1 cellular context compared by ENCODE assay signal in the genomic region with DNA sequence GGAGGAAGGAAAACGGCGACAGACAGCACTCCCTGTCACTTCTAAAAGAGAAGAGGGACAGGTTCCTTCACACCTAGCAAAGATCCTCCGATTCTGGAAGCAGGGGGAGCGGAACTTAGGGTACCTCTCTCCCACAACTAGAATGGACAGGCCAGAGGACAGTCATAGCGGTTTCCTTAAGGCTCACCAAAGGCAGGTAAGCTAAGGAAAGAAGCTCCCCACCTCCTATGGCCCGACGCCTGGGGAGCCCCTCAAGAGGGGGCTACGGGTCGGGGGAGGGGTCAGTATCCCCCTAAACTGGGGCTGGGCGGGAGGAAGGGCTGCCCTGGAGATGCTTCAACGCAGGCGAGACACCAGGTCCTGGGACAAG.
TF ChIP-seq lines count a peak whose summit lies in the region.

No MANE protein-coding gene starts in this region.

TF ChIP-seq in K562, 482 proteins besides CTCF, POLR2A, EP300 and RAD21 (continued from another document):
- TF ChIP-seq, protein P1, sequence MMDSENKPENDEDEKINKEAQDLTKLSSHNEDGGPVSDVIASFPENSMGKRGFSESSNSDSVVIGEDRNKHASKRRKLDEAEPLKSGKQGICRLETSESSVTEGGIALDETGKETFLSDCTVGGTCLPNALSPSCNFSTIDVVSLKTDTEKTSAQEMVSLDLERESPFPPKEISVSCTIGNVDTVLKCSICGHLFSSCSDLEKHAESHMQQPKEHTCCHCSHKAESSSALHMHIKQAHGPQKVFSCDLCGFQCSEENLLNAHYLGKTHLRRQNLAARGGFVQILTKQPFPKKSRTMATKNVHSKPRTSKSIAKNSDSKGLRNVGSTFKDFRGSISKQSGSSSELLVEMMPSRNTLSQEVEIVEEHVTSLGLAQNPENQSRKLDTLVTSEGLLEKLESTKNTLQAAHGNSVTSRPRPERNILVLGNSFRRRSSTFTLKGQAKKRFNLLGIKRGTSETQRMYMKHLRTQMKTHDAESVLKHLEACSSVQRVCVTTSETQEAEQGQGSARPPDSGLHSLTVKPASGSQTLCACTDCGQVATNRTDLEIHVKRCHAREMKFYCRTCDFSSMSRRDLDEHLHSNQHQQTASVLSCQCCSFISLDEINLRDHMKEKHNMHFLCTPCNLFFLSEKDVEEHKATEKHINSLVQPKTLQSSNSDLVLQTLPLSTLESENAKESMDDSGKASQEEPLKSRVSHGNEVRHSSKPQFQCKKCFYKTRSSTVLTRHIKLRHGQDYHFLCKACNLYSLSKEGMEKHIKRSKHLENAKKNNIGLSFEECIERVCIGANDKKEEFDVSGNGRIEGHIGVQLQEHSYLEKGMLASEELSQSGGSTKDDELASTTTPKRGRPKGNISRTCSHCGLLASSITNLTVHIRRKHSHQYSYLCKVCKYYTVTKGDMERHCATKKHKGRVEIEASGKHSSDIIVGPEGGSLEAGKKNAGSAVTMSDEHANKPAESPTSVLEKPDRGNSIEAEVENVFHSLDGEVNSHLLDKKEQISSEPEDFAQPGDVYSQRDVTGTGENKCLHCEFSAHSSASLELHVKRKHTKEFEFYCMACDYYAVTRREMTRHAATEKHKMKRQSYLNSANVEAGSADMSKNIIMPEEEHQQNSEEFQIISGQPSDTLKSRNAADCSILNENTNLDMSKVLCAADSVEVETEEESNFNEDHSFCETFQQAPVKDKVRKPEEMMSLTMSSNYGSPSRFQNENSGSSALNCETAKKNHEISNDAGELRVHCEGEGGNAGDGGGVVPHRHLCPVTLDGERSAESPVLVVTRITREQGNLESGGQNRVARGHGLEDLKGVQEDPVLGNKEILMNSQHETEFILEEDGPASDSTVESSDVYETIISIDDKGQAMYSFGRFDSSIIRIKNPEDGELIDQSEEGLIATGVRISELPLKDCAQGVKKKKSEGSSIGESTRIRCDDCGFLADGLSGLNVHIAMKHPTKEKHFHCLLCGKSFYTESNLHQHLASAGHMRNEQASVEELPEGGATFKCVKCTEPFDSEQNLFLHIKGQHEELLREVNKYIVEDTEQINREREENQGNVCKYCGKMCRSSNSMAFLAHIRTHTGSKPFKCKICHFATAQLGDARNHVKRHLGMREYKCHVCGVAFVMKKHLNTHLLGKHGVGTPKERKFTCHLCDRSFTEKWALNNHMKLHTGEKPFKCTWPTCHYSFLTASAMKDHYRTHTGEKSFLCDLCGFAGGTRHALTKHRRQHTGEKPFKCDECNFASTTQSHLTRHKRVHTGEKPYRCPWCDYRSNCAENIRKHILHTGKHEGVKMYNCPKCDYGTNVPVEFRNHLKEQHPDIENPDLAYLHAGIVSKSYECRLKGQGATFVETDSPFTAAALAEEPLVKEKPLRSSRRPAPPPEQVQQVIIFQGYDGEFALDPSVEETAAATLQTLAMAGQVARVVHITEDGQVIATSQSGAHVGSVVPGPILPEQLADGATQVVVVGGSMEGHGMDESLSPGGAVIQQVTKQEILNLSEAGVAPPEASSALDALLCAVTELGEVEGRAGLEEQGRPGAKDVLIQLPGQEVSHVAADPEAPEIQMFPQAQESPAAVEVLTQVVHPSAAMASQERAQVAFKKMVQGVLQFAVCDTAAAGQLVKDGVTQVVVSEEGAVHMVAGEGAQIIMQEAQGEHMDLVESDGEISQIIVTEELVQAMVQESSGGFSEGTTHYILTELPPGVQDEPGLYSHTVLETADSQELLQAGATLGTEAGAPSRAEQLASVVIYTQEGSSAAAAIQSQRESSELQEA (IDR thresholded peaks at IDR 0.05; ENCODE audit: low read depth), result peak; percentile 89
- TF ChIP-seq, protein P2, sequence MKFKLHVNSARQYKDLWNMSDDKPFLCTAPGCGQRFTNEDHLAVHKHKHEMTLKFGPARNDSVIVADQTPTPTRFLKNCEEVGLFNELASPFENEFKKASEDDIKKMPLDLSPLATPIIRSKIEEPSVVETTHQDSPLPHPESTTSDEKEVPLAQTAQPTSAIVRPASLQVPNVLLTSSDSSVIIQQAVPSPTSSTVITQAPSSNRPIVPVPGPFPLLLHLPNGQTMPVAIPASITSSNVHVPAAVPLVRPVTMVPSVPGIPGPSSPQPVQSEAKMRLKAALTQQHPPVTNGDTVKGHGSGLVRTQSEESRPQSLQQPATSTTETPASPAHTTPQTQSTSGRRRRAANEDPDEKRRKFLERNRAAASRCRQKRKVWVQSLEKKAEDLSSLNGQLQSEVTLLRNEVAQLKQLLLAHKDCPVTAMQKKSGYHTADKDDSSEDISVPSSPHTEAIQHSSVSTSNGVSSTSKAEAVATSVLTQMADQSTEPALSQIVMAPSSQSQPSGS (CRISPR knock-in tag; IDR thresholded peaks at IDR 0.05), result no peak
- TF ChIP-seq TEAD2 (tag; IDR thresholded peaks at IDR 0.05), result no peak
- no peak for TF ChIP-seq ZFP36 (IDR thresholded peaks at IDR 0.05; ENCODE audit: low read depth, low read length, partially characterized antibody)
- 0 out of 2 replicates have a peak, but pooled peaks have one; percentile 5 for TF ChIP-seq L3MBTL2 (IDR thresholded peaks at IDR 0.05)
- no peak for TF ChIP-seq DNMT1 (IDR thresholded peaks at IDR 0.05)
- no peak for TF ChIP-seq ZNF347 (CRISPR knock-in tag; IDR thresholded peaks at IDR 0.05; ENCODE audit: low read depth)
- peak; percentile 65; the same call in 1 of the 2 replicates for TF ChIP-seq LCOR (CRISPR knock-in tag; IDR thresholded peaks at IDR 0.05)
- peak; percentile 88; the same call in 1 of the 2 replicates for TF ChIP-seq PHF8 (IDR thresholded peaks at IDR 0.05; ENCODE audit: borderline replicate concordance, low read length)
- TF ChIP-seq NCOR1 (IDR thresholded peaks at IDR 0.05), result no peak
- TF ChIP-seq JUNB (CRISPR knock-in tag; conservative IDR thresholded peaks at IDR 0.05), result no peak
- TF ChIP-seq, protein P3, sequence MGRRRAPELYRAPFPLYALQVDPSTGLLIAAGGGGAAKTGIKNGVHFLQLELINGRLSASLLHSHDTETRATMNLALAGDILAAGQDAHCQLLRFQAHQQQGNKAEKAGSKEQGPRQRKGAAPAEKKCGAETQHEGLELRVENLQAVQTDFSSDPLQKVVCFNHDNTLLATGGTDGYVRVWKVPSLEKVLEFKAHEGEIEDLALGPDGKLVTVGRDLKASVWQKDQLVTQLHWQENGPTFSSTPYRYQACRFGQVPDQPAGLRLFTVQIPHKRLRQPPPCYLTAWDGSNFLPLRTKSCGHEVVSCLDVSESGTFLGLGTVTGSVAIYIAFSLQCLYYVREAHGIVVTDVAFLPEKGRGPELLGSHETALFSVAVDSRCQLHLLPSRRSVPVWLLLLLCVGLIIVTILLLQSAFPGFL (CRISPR knock-in tag; IDR thresholded peaks at IDR 0.05), result 0 out of 2 replicates have a peak, but pooled peaks have one; percentile 61
- TF ChIP-seq, protein P4, sequence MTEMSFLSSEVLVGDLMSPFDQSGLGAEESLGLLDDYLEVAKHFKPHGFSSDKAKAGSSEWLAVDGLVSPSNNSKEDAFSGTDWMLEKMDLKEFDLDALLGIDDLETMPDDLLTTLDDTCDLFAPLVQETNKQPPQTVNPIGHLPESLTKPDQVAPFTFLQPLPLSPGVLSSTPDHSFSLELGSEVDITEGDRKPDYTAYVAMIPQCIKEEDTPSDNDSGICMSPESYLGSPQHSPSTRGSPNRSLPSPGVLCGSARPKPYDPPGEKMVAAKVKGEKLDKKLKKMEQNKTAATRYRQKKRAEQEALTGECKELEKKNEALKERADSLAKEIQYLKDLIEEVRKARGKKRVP (CRISPR knock-in tag; IDR thresholded peaks at IDR 0.05), result no peak
- TF ChIP-seq RBBP5 (IDR thresholded peaks at IDR 0.05; ENCODE audit: borderline replicate concordance, insufficient read depth, low read length, poor library complexity, severe bottlenecking), result peak; percentile 81
